In the genomic region with DNA sequence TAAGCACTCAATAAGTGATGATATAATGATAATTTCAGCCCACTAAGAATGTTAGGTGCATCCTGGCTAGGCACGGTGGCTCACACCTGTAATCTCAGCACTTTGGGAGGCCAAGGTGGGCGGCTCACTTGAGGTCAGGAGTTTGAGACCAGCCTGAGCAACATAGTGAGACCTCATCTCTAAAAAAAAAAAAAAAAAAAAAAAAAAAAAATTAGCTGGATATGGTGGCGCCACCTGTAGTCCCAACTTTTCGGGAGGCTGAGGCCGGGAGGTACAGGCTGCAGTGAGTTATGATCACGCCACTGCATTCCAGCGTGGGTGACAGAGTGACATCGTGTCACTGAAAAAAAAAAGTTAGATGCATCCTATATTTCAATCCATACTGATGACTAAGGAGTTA, we compare ENCODE assay signal across 8 cellular contexts. TPM values are rescaled to one million over a fixed set of nuclear protein-coding genes. Genes with fewer than 3 reads are reported as not detected.
A peak's percentile ranks its signal among the peaks of the same experiment; 100 is the strongest.
DNase-seq lines count a peak whose midpoint lies in the region; ATAC-seq and TF ChIP-seq lines count a peak whose summit lies in the region.
"Not testable (repeated sequence)": the region's sequence is repeated elsewhere in the genome, so short reads cannot be mapped to it uniquely, and the experiment has no call there.

No MANE protein-coding gene starts in this region.

- ATAC-seq in activated CD8-positive, alpha-beta T cell treated with anti-CD3 and anti-CD28 coated beads for 36 hours; gastroesophageal sphincter: not testable (repeated sequence)

- BruUV-seq in Calu3 (replicated peaks; lab: Mats Ljungman, UMichigan); mammary epithelial cell (replicated peaks; lab: Mats Ljungman, UMichigan): not testable (repeated sequence)

- H3K9me3 Mint-ChIP-seq in Calu3 (ENCODE audit: low read depth, unreplicated experiment); activated CD8-positive, alpha-beta T cell treated with anti-CD3 and anti-CD28 coated beads for 36 hours: not testable (repeated sequence)

- H3K9me3 ChIP-seq in mammary epithelial cell (replicated peaks; ENCODE audit: insufficient read depth, low read length); gastroesophageal sphincter; prostate gland; uterus: not testable (repeated sequence)

- in situ Hi-C loops in mammary epithelial cell (cut with MboI; ENCODE audit: low sequenced_read_pairs in 2 of 2) = not testable (repeated sequence)

- H3K4me1 Mint-ChIP-seq in Calu3 (ENCODE audit: low read depth, unreplicated experiment); activated CD8-positive, alpha-beta T cell treated with anti-CD3 and anti-CD28 coated beads for 36 hours (ENCODE audit: low read depth): not testable (repeated sequence)

- H3K27ac ChIP-seq in mammary epithelial cell (ENCODE audit: insufficient read depth, low read depth, low read length) = not testable (repeated sequence)
- H3K27ac ChIP-seq in gastroesophageal sphincter = peak overlapping the region; percentile 37 to 88 (median 74)
- H3K27ac ChIP-seq in prostate gland = peak overlapping the region; percentile 27 to 50
- peak overlapping the region; percentile 71 to 83 for H3K27ac ChIP-seq in uterus

- H3K4me3 Mint-ChIP-seq in Calu3 (ENCODE audit: low read depth, unreplicated experiment); activated CD8-positive, alpha-beta T cell treated with anti-CD3 and anti-CD28 coated beads for 36 hours: not testable (repeated sequence)

- CTCF ChIA-PET in Calu3 (lab: Charles Lee) = interaction anchor here (0.6 kb wide), 1 partner anchor 12 kb away, joined by 3 read pairs; no protein-coding TSS in a partner anchor
- CTCF ChIA-PET in activated CD8-positive, alpha-beta T cell treated with anti-CD3 and anti-CD28 coated beads for 36 hours (lab: Charles Lee) = interaction anchor here (1.4 to 2.0 kb wide), 2 partner anchors 15 to 16 kb away, joined by 3 to 7 read pairs; no protein-coding TSS in a partner anchor
- CTCF ChIA-PET in mammary epithelial cell (lab: Charles Lee; ENCODE audit: low non-redundant PET) = not testable (repeated sequence)

- H3K27me3 Mint-ChIP-seq in Calu3 (ENCODE audit: unreplicated experiment) = peaks cover 14% of the 10 kb centered on the region
- not testable (repeated sequence) for H3K27me3 Mint-ChIP-seq in activated CD8-positive, alpha-beta T cell treated with anti-CD3 and anti-CD28 coated beads for 36 hours

- dilution Hi-C loops in mammary epithelial cell (cut with HindIII; ENCODE audit: low sequenced_read_pairs) = loop anchor here (5.0 kb wide), 1 partner anchor 170 kb away; no protein-coding TSS in a partner anchor

- TF ChIP-seq EP300 in gastroesophageal sphincter (IDR thresholded peaks at IDR 0.05) = not testable (repeated sequence)

- H2AFZ ChIP-seq in mammary epithelial cell (ENCODE audit: low read depth, low read length) = not testable (repeated sequence)

- 83% methylated on average over 6 of the region's 8 CpGs for WGBS in mammary epithelial cell (ENCODE audit: low coverage, missing lambda C conversion rate)
- 38 to 80% methylated on average over 6 to 8 of the region's 8 CpGs for WGBS in gastroesophageal sphincter (ENCODE audit: low coverage in 1 of 2), 2 donors
- WGBS in prostate gland = 76% methylated on average over 8 of the region's 8 CpGs

- DNase-seq in Calu3; HFF-Myc (ENCODE audit: extremely low read depth, low read depth); activated CD8-positive, alpha-beta T cell treated with anti-CD3 and anti-CD28 coated beads for 36 hours; mammary epithelial cell; epithelial cell of proximal tubule (ENCODE audit: low read depth); prostate gland (ENCODE audit: low spot score); uterus: not testable (repeated sequence)

- not testable (repeated sequence) for H3K36me3 ChIP-seq in mammary epithelial cell (ENCODE audit: insufficient read depth, low read length); gastroesophageal sphincter; prostate gland; uterus

- H3K4me2 ChIP-seq in mammary epithelial cell (ENCODE audit: insufficient read depth, low read depth, low read length) = not testable (repeated sequence)

- H3K4me3 ChIP-seq in HFF-Myc (replicated peaks; ENCODE audit: low read depth, low read length); mammary epithelial cell (replicated peaks in 1 of 3; ENCODE audit: insufficient read depth in 1 of 3, low read depth in 2 of 3, low read length in 3 of 3); epithelial cell of proximal tubule (ENCODE audit: low read depth, low read length); gastroesophageal sphincter; prostate gland; uterus: not testable (repeated sequence)

- not testable (repeated sequence) for H3K4me1 ChIP-seq in mammary epithelial cell (ENCODE audit: insufficient read depth, low read length); prostate gland (replicated peaks)
- peaks cover 2 to 47% (median 9%) of the 10 kb centered on the region in 3 donors for H3K4me1 ChIP-seq in gastroesophageal sphincter
- H3K4me1 ChIP-seq in uterus = peaks cover 0 to 15% of the 10 kb centered on the region in 2 donors

- not testable (repeated sequence) for H4K20me1 ChIP-seq in mammary epithelial cell (ENCODE audit: insufficient read depth, low read length)

- not testable (repeated sequence) for H3K79me2 ChIP-seq in mammary epithelial cell (ENCODE audit: insufficient read depth, low read length)

- not testable (repeated sequence) for H3K36me3 Mint-ChIP-seq in Calu3 (ENCODE audit: insufficient read depth, unreplicated experiment); activated CD8-positive, alpha-beta T cell treated with anti-CD3 and anti-CD28 coated beads for 36 hours (ENCODE audit: low read depth)

- TF ChIP-seq CTCF in Calu3 (IDR thresholded peaks at IDR 0.05; ENCODE audit: unreplicated experiment) = peak; percentile 13
- TF ChIP-seq CTCF in HFF-Myc (IDR thresholded peaks at IDR 0.05; ENCODE audit: low read depth, low read length, missing control alignments) = peak; percentile 20
- peak; percentile 17 for TF ChIP-seq CTCF in activated CD8-positive, alpha-beta T cell treated with anti-CD3 and anti-CD28 coated beads for 36 hours (IDR thresholded peaks at IDR 0.05)
- peak; percentile 4 to 26 for TF ChIP-seq CTCF in mammary epithelial cell (conservative IDR thresholded peaks at IDR 0.05 in 1 of 2, IDR thresholded peaks at IDR 0.05 in 1 of 2; ENCODE audit: extremely low read depth in 1 of 2, insufficient read depth in 1 of 2, low read depth in 1 of 2, low read length in 2 of 2)
- peak; percentile 46 for TF ChIP-seq CTCF in epithelial cell of proximal tubule (conservative IDR thresholded peaks at IDR 0.05; ENCODE audit: low read depth, low read length)
- TF ChIP-seq CTCF in gastroesophageal sphincter (IDR thresholded peaks at IDR 0.05); prostate gland (IDR thresholded peaks at IDR 0.05); uterus (IDR thresholded peaks at IDR 0.05): not testable (repeated sequence)

- not testable (repeated sequence) for TF ChIP-seq POLR2A in gastroesophageal sphincter (IDR thresholded peaks at IDR 0.05); prostate gland (IDR thresholded peaks at IDR 0.05); uterus (IDR thresholded peaks at IDR 0.05)

- not testable (repeated sequence) for H3K27ac Mint-ChIP-seq in Calu3 (ENCODE audit: unreplicated experiment); activated CD8-positive, alpha-beta T cell treated with anti-CD3 and anti-CD28 coated beads for 36 hours

- H3K9ac ChIP-seq in mammary epithelial cell (ENCODE audit: insufficient read depth, low read length) = not testable (repeated sequence)

- POLR2A ChIA-PET in activated CD8-positive, alpha-beta T cell treated with anti-CD3 and anti-CD28 coated beads for 36 hours (lab: Charles Lee) = interaction anchor here (1.2 kb wide), 1 partner anchor 83 kb away, joined by 3 read pairs; no protein-coding TSS in a partner anchor

- H3K27me3 ChIP-seq in mammary epithelial cell (ENCODE audit: insufficient read depth, low read length); gastroesophageal sphincter; prostate gland (replicated peaks; ENCODE audit: insufficient read depth); uterus: not testable (repeated sequence)

- intact Hi-C loops in Calu3 (cut with micrococcal nuclease; ENCODE audit: unreplicated experiment); activated CD8-positive, alpha-beta T cell treated with anti-CD3 and anti-CD28 coated beads for 36 hours (cut with micrococcal nuclease); mammary epithelial cell (cut with micrococcal nuclease); prostate gland (cut with DNase I); uterus (cut with DNase I; ENCODE audit: low total_unique reads): not testable (repeated sequence)

RNA-seq across cellular contexts. Expression of a gene that starts 6.9 kb away (rescaled TPM):
- 13.0 and 16.4 TPM in 2 replicates for total RNA-seq in Calu3 (2022)
- total RNA-seq in activated CD8-positive, alpha-beta T cell treated with anti-CD3 and anti-CD28 coated beads for 36 hours = 1 to 10 TPM; 1.8 to 2.8 TPM
- 10 to 100 TPM in 1 of 2 donors, 1 to 10 TPM in 1; 8.8 to 11.8 TPM for total RNA-seq in mammary epithelial cell
- 3.4 TPM for polyA plus RNA-seq in mammary epithelial cell
- 8.3 TPM for polyA minus RNA-seq in mammary epithelial cell
- total RNA-seq in epithelial cell of proximal tubule = 5.8 and 10.7 TPM in 2 replicates
- 10 to 100 TPM; 16.0 to 40.0 (median 20.7) TPM for total RNA-seq in gastroesophageal sphincter
- 10 to 100 TPM; 11.2 to 16.1 TPM for total RNA-seq in prostate gland
- 10 to 100 TPM in 3 of 4 donors, 1 to 10 TPM in 1; 6.9 to 40.6 (median 20.7) TPM for total RNA-seq in uterus
